10 cellular contexts compared by ENCODE assay signal in genomic region chr22:50236731-50237409, GRCh38. TPM values are rescaled to one million over a fixed set of nuclear protein-coding genes. Genes with fewer than 3 reads are reported as not detected.
DNase-seq lines count a peak whose midpoint lies in the region; ATAC-seq and TF ChIP-seq lines count a peak whose summit lies in the region.
"Had no signal": no experiment of that assay in that cellular context is flagged by ENCODE, and none has a peak within 500 bp of the region (broad histone marks: within the 10 kb centered on the region; RNA-seq: fewer than 3 reads in every experiment).

No MANE protein-coding gene starts in this region.

- H3F3A ChIP-seq in Loucy (ENCODE audit: low read depth): no peaks in the 10 kb centered on the region

- H3K9me3 ChIP-seq in Loucy (ENCODE audit: insufficient read depth, low read depth, low read length): no peaks in the 10 kb centered on the region

- peak; percentile 64 for TF ChIP-seq CTCF in Loucy (conservative IDR thresholded peaks at IDR 0.05; ENCODE audit: low read length)
- peak; percentile 71 for TF ChIP-seq CTCF in choroid plexus epithelial cell (conservative IDR thresholded peaks at IDR 0.05; ENCODE audit: low read depth, low read length)
- TF ChIP-seq CTCF in osteocyte (IDR thresholded peaks at IDR 0.05): peak; percentile 51

- ATAC-seq in GM18873 (IDR thresholded peaks at IDR 0.05; ENCODE audit: low FRiP score, unreplicated experiment) (no peak), HG02798 (IDR thresholded peaks at IDR 0.05; ENCODE audit: poor library complexity, unreplicated experiment) (no peak)

- peaks cover 13% of the 10 kb centered on the region for H3K4me1 Mint-ChIP-seq in osteocyte (ENCODE audit: unreplicated experiment)

- no peak overlapping the region for H3K27ac Mint-ChIP-seq in osteocyte (ENCODE audit: unreplicated experiment)

- peaks cover 53% of the 10 kb centered on the region; the same call in 1 of the 2 replicates for H3K79me2 ChIP-seq in Loucy (ENCODE audit: insufficient read depth, low read length)

- DNase-seq in SIG-M5 treated with dmso at 0.1 percent for 504 hours (lab: John Stamatoyannopoulos, UW; ENCODE audit: unreplicated experiment) (peak; percentile 5), SIG-M5 (lab: John Stamatoyannopoulos, UW) (no peak), choroid plexus epithelial cell (ENCODE audit: low read depth) (peak; percentile 57), osteocyte (ENCODE audit: extremely low spot score, unreplicated experiment) (no peak)
- DNase-seq in activated effector memory CD4-positive, alpha-beta T cell treated with Interleukin-2 at 50 U/mL for 16 hours: no peak
- DNase-seq: DMS79 treated with DMSO at 0.1 percent for 48 hours had no signal

- no peak overlapping the region for H3K4me2 ChIP-seq in Loucy (ENCODE audit: low read depth, low read length, poor library complexity, severe bottlenecking)

- H4K20me1 ChIP-seq in Loucy (ENCODE audit: insufficient read depth, low read length, poor library complexity, severe bottlenecking): peaks cover 7% of the 10 kb centered on the region

- no peak overlapping the region for H3K4me3 Mint-ChIP-seq in osteocyte (ENCODE audit: unreplicated experiment)

- H3K4me3 ChIP-seq in Loucy (ENCODE audit: low read length, poor library complexity, severe bottlenecking) (no peak overlapping the region), choroid plexus epithelial cell (ENCODE audit: low read depth, low read length) (no peak overlapping the region)
- H3K4me3 ChIP-seq: SK-N-MC had no signal

- no peaks in the 10 kb centered on the region for H3K27me3 Mint-ChIP-seq in osteocyte (ENCODE audit: unreplicated experiment)

- H3K4me1 ChIP-seq in Loucy (ENCODE audit: insufficient read depth, low read length, poor library complexity, severe bottlenecking): peaks cover 10% of the 10 kb centered on the region

- no peaks in the 10 kb centered on the region for H3K27me3 ChIP-seq in Loucy (ENCODE audit: insufficient read depth, low read length, poor library complexity, severe bottlenecking)

- H2AFZ ChIP-seq in Loucy (ENCODE audit: low read length): no peak overlapping the region

- no peak overlapping the region for H3K9ac ChIP-seq in Loucy (ENCODE audit: low read depth, low read length, poor library complexity, severe bottlenecking)

- peaks cover 15% of the 10 kb centered on the region for H3K36me3 Mint-ChIP-seq in osteocyte (ENCODE audit: unreplicated experiment)

- H3K9me2 ChIP-seq in Loucy (replicated peaks; ENCODE audit: low read depth, low read length): no peaks in the 10 kb centered on the region

- peaks cover 9% of the 10 kb centered on the region; the same call in 1 of the 2 replicates for H3K36me3 ChIP-seq in Loucy (ENCODE audit: insufficient read depth, low read length)

- H3K9me3 Mint-ChIP-seq in osteocyte (ENCODE audit: unreplicated experiment): no peaks in the 10 kb centered on the region

RNA-seq across cellular contexts. Expression of gene TUBGCP6, which starts 8.0 kb away (rescaled TPM):
- 52.5 and 55.7 TPM in 2 replicates for total RNA-seq in osteocyte

RNA-seq across cellular contexts. Expression of gene HDAC10, which starts 14.2 kb away (rescaled TPM):
- 37.7 and 38.3 TPM in 2 replicates for total RNA-seq in osteocyte

RNA-seq across cellular contexts. Expression of gene MAPK12, which starts 24.6 kb away (rescaled TPM):
- total RNA-seq in osteocyte: 24.8 and 27.3 TPM in 2 replicates

RNA-seq across cellular contexts. Expression of gene MAPK11, which starts 33.3 kb away (rescaled TPM):
- 6.4 and 6.9 TPM in 2 replicates for total RNA-seq in osteocyte

RNA-seq across cellular contexts. Expression of gene SELENOO, which starts 36.1 kb away (rescaled TPM):
- total RNA-seq in osteocyte: 23.9 and 25.0 TPM in 2 replicates

Comparison
In these comparisons a context has a peak if more than half of its experiments do, and no peak if none do; other contexts are left out.
1. DNase-seq: peak in SIG-M5 treated with dmso at 0.1 percent for 504 hours (single experiment) and choroid plexus epithelial cell (single experiment); none in SIG-M5 (single experiment), osteocyte (single experiment) and activated effector memory CD4-positive, alpha-beta T cell treated with Interleukin-2 at 50 U/mL for 16 hours (single experiment).
2. Peak in every context shown above with its lines, with median percentiles within 50 percentile points of each other: CTCF ChIP-seq.